Comparison of ENCODE assay signal across 8 cellular contexts in genomic region chr16:22195445-22195694, GRCh38. TPM values are rescaled to one million over a fixed set of nuclear protein-coding genes. Genes with fewer than 3 reads are reported as not detected.
DNase-seq lines count a peak whose midpoint lies in the region; ATAC-seq and TF ChIP-seq lines count a peak whose summit lies in the region.

No MANE protein-coding gene starts in this region.

- H3K4me3 ChIP-seq in adrenal gland = peak overlapping the region in 1 of 4 donors; percentile 51
- H3K4me3 ChIP-seq in thymus (ENCODE audit: low read length) = peak overlapping the region; percentile 71
- H3K4me3 ChIP-seq in smooth muscle cell = no peak overlapping the region

- peak overlapping the region; percentile 82 for H3K4me3 Mint-ChIP-seq in activated T-cell treated with anti-CD3 and anti-CD28 coated beads, Interleukin-2, amount 50 U/mL, for 24 hours
- H3K4me3 Mint-ChIP-seq in memory B cell = peak overlapping the region; percentile 84

- peak overlapping the region; percentile 99 for H3K27ac Mint-ChIP-seq in activated T-cell treated with anti-CD3 and anti-CD28 coated beads, Interleukin-2, amount 50 U/mL, for 24 hours
- peak overlapping the region; percentile 99 for H3K27ac Mint-ChIP-seq in memory B cell

- H3K9me3 ChIP-seq in adrenal gland (replicated peaks in 1 of 3) (no peaks in the 10 kb centered on the region), thymus (ENCODE audit: control insufficient read depth) (no peaks in the 10 kb centered on the region), smooth muscle cell (replicated peaks; ENCODE audit: low read depth) (no peaks in the 10 kb centered on the region)

- H2AFZ ChIP-seq in smooth muscle cell (ENCODE audit: low read depth) = no peak overlapping the region

- no peak for DNase-seq in activated T-cell treated with anti-CD3 and anti-CD28 coated beads, Interleukin-2, amount 50 U/mL, for 24 hours
- DNase-seq in activated T-cell treated with anti-CD3 and anti-CD28 coated beads for 4 hours = no peak
- no peak for DNase-seq in adrenal gland
- DNase-seq in memory B cell (ENCODE audit: low spot score in 2 of 2) = no peak
- DNase-seq in smooth muscle cell (lab: John Stamatoyannopoulos, UW; ENCODE audit: unreplicated experiment) = no peak
- no peak for DNase-seq in germinal center (ENCODE audit: low spot score)
- no peak for DNase-seq in NCI-H1694 (lab: John Stamatoyannopoulos, UW)

- H3K36me3 Mint-ChIP-seq in activated T-cell treated with anti-CD3 and anti-CD28 coated beads, Interleukin-2, amount 50 U/mL, for 24 hours (ENCODE audit: low read depth) = no peaks in the 10 kb centered on the region
- peaks cover 7% of the 10 kb centered on the region for H3K36me3 Mint-ChIP-seq in memory B cell

- no peak for TF ChIP-seq POLR2A in adrenal gland (IDR thresholded peaks at IDR 0.05)

- no peaks in the 10 kb centered on the region for H4K20me1 ChIP-seq in smooth muscle cell (ENCODE audit: low read depth)

- peaks cover 5% of the 10 kb centered on the region for H3K9me3 Mint-ChIP-seq in activated T-cell treated with anti-CD3 and anti-CD28 coated beads, Interleukin-2, amount 50 U/mL, for 24 hours
- H3K9me3 Mint-ChIP-seq in memory B cell = peaks cover 8% of the 10 kb centered on the region

- no peak for ATAC-seq in memory B cell (ENCODE audit: low read depth)

- H3K27ac ChIP-seq in adrenal gland = peak overlapping the region in 4 of 5 donors; percentile 4 to 86 (median 67)
- peak overlapping the region; percentile 73 for H3K27ac ChIP-seq in thymus (ENCODE audit: low read depth)
- no peak overlapping the region for H3K27ac ChIP-seq in smooth muscle cell (ENCODE audit: low read depth)

- peaks cover 27 to 32% of the 10 kb centered on the region in 2 donors for H3K4me1 ChIP-seq in adrenal gland (replicated peaks in 1 of 2)
- H3K4me1 ChIP-seq in thymus (ENCODE audit: control insufficient read depth, insufficient read depth, low read length) = peaks cover 14% of the 10 kb centered on the region
- H3K4me1 ChIP-seq in smooth muscle cell (ENCODE audit: low read depth) = peaks cover 14% of the 10 kb centered on the region

- peaks cover 3% of the 10 kb centered on the region for H3K27me3 Mint-ChIP-seq in activated T-cell treated with anti-CD3 and anti-CD28 coated beads, Interleukin-2, amount 50 U/mL, for 24 hours
- no peaks in the 10 kb centered on the region for H3K27me3 Mint-ChIP-seq in memory B cell

- H3K4me2 ChIP-seq in smooth muscle cell = no peak overlapping the region

- peaks cover 17% of the 10 kb centered on the region for H3F3A ChIP-seq in smooth muscle cell (ENCODE audit: low read depth)

- intact Hi-C loops in adrenal gland (cut with DNase I) = loop anchor here in 1 of 2 donors (5.0 kb wide), 1 partner anchor 102 kb away; the partner anchor contains the start of gene POLR3E

- H3K27me3 ChIP-seq in adrenal gland = no peaks in the 10 kb centered on the region
- no peaks in the 10 kb centered on the region for H3K27me3 ChIP-seq in thymus (ENCODE audit: control insufficient read depth, insufficient read depth)
- H3K27me3 ChIP-seq in smooth muscle cell (ENCODE audit: low read depth) = no peaks in the 10 kb centered on the region

- peaks cover 51% of the 10 kb centered on the region for H3K4me1 Mint-ChIP-seq in activated T-cell treated with anti-CD3 and anti-CD28 coated beads, Interleukin-2, amount 50 U/mL, for 24 hours (ENCODE audit: low read depth)
- peaks cover 36% of the 10 kb centered on the region for H3K4me1 Mint-ChIP-seq in memory B cell

- no peaks in the 10 kb centered on the region for H3K79me2 ChIP-seq in smooth muscle cell (ENCODE audit: low read depth)

- H3K36me3 ChIP-seq in adrenal gland (replicated peaks in 1 of 2) (no peaks in the 10 kb centered on the region), thymus (ENCODE audit: control insufficient read depth, insufficient read depth) (no peaks in the 10 kb centered on the region), smooth muscle cell (ENCODE audit: low read depth) (no peaks in the 10 kb centered on the region)

- TF ChIP-seq CTCF in adrenal gland (IDR thresholded peaks at IDR 0.05) = no peak
- TF ChIP-seq CTCF in smooth muscle cell (IDR thresholded peaks at IDR 0.05; ENCODE audit: borderline replicate concordance, insufficient read depth, poor library complexity, severe bottlenecking) = no peak

- no peak overlapping the region for H3K9ac ChIP-seq in smooth muscle cell (ENCODE audit: low read depth)

RNA-seq across cellular contexts. Expression of gene EEF2K, which starts 10.7 kb away (rescaled TPM):
- total RNA-seq in adrenal gland (10 to 100 TPM; 10.7 to 28.3 (median 18.5) TPM), smooth muscle cell (10.8 and 12.8 TPM in 2 replicates)
- polyA plus RNA-seq in adrenal gland (10 to 100 TPM in 1 of 3 donors, 1 to 10 TPM in 2; 4.9 to 15.0 (median 7.6) TPM), thymus (8.6 TPM), smooth muscle cell (8.7 and 10.6 TPM in 2 replicates)

RNA-seq across cellular contexts. Expression of gene SDR42E2, which starts 33.1 kb away (rescaled TPM):
- total RNA-seq in adrenal gland = not detected
- under 1 TPM in 2 of 3 donors, not detected in 1; 0.08 to 0.10 TPM for polyA plus RNA-seq in adrenal gland
- polyA plus RNA-seq in thymus = 0.14 TPM
- not detected in 2 replicates for total RNA-seq in smooth muscle cell
- 0.18 and 0.26 TPM in 2 replicates for polyA plus RNA-seq in smooth muscle cell
